8 cellular contexts compared by ENCODE assay signal in the genomic region with DNA sequence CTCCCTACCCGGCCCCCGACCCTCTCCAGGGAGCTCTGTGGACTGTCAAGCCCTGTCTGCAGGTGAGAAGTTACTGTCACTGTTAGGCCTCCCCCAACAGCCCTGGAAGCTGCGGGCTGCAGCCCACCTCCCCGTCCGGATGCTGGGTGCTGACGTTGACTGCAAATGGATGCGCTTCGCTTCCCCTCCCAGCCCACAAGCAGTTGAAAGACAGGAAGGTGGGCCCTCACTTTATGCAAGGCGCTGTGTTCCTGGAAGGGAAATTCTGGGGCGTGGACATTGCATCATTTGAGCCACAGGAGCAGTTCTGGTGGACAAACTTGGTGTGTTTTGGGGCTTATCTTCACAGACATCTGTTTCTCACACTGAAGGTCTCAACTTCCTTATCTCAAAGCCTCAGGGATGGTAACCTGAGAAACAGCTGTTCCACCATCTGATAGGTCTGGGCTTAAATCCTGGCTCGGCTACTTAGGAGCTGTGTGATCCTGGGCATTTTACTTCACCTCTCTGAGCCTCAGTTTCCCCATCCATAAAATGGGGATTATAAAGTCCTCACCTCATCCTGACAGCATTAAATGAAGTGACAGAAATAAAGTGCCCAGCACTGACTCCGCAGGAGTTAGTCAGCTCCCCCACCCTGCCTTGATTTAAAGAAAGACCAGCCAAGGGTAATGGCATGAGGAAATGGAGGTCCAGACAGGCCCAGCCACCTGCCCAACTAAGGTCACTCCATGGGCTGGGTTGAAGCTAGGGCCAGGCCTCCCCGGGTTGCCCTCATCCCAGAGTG. TPM values are rescaled to one million over a fixed set of nuclear protein-coding genes. Genes with fewer than 3 reads are reported as not detected.
DNase-seq lines count a peak whose midpoint lies in the region; ATAC-seq and TF ChIP-seq lines count a peak whose summit lies in the region.

No MANE protein-coding gene starts in this region.

- H3K9me3 ChIP-seq in MG63: no peaks in the 10 kb centered on the region

- peak; percentile 90 for DNase-seq in UCSD-AML1 (lab: John Stamatoyannopoulos, UW; ENCODE audit: unreplicated experiment)
- peak; percentile 33 for DNase-seq in inferior parietal cortex (ENCODE audit: extremely low spot score)
- DNase-seq in MG63: no peak
- DNase-seq in HFFc6: no peak
- no peak for DNase-seq in nephron progenitor cell

- peaks cover 31% of the 10 kb centered on the region for H3K27me3 Mint-ChIP-seq in HFFc6 (ENCODE audit: insufficient read depth)
- no peaks in the 10 kb centered on the region for H3K27me3 Mint-ChIP-seq in nephron progenitor cell (ENCODE audit: low read depth, poor library complexity)

- H3K36me3 ChIP-seq in MG63: no peaks in the 10 kb centered on the region

- H3K4me3 ChIP-seq in MG63: no peak overlapping the region

- H3K9me3 Mint-ChIP-seq in HFFc6: no peaks in the 10 kb centered on the region
- no peaks in the 10 kb centered on the region for H3K9me3 Mint-ChIP-seq in nephron progenitor cell

- peaks cover 18% of the 10 kb centered on the region for H3K27me3 ChIP-seq in MG63

- peak; percentile 68 for ATAC-seq in GM18870 (IDR thresholded peaks at IDR 0.05; ENCODE audit: unreplicated experiment)
- peak; percentile 69 for ATAC-seq in HG02870 (IDR thresholded peaks at IDR 0.05; ENCODE audit: unreplicated experiment)
- no peak for ATAC-seq in HG02763 (IDR thresholded peaks at IDR 0.05; ENCODE audit: unreplicated experiment)

- H3K27ac Mint-ChIP-seq in HFFc6 (no peak overlapping the region), nephron progenitor cell (no peak overlapping the region)

- no peak overlapping the region for H3K4me3 Mint-ChIP-seq in HFFc6
- H3K4me3 Mint-ChIP-seq in nephron progenitor cell: no peak overlapping the region

- H3K36me3 Mint-ChIP-seq in HFFc6 (ENCODE audit: low read depth) (no peaks in the 10 kb centered on the region), nephron progenitor cell (ENCODE audit: low read depth) (no peaks in the 10 kb centered on the region)

- H3K4me1 Mint-ChIP-seq in HFFc6 (ENCODE audit: low read depth): no peaks in the 10 kb centered on the region
- peaks cover 59% of the 10 kb centered on the region for H3K4me1 Mint-ChIP-seq in nephron progenitor cell

- TF ChIP-seq CTCF in HFFc6 (IDR thresholded peaks at IDR 0.05) (no peak), nephron progenitor cell (IDR thresholded peaks at IDR 0.05) (no peak)

RNA-seq across cellular contexts. Expression of a gene that starts 4.6 kb away (rescaled TPM):
- total RNA-seq in MG63 (2014; rRNA removed; shearing (Covaris generic); ENCODE audit: low replicate concordance): not detected in 2 replicates
- total RNA-seq in HFFc6 (2021; fragmentation: NEBNext Ultra II Directional; extraction: Animal tissue kit (Norgen Biotek cat#: 25700)): not detected

RNA-seq across cellular contexts. Expression of a gene that starts 21.9 kb away (rescaled TPM):
- not detected in 2 replicates for total RNA-seq in MG63 (2014; rRNA removed; shearing (Covaris generic); ENCODE audit: low replicate concordance)
- not detected for total RNA-seq in HFFc6 (2021; fragmentation: NEBNext Ultra II Directional; extraction: Animal tissue kit (Norgen Biotek cat#: 25700))

RNA-seq across cellular contexts. Expression of a gene that starts 45.6 kb away (rescaled TPM):
- 22.6 and 62.7 TPM in 2 replicates for total RNA-seq in MG63 (2014; rRNA removed; shearing (Covaris generic); ENCODE audit: low replicate concordance)
- total RNA-seq in HFFc6 (2021; fragmentation: NEBNext Ultra II Directional; extraction: Animal tissue kit (Norgen Biotek cat#: 25700)): 10 to 100 TPM; 20.4 to 22.1 (median 21.6) TPM

Comparison
In these comparisons a context has a peak if more than half of its experiments do, and no peak if none do; other contexts are left out.
1. DNase-seq: peak in UCSD-AML1 (single experiment) and inferior parietal cortex (single experiment); none in MG63 (single experiment), HFFc6 (single experiment) and nephron progenitor cell (single experiment).